ENCODE assay signal across 16 cellular contexts in the genomic region with DNA sequence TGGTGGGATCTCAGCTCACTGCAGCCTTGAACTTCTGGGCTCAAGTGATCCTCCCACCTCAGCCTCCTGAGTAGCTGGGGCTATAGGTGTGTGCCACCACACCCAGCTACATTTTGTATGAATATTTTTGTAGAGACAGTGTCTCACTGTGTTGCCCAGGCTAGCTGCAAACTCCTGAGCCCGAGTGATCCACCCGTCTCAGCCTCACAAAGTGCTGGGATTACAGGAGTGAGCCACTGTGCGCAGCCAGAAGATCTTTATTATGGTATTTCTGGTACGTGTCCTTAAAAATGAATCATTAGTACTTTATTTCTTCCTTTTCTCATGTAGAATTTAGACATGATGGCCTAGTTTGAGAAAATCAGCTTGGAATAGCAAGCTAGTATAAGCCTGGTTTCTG.
"Had no signal": no experiment of that assay in that cellular context is flagged by ENCODE, and none has a peak within 500 bp of the region (broad histone marks: within the 10 kb centered on the region; RNA-seq: fewer than 3 reads in every experiment).

No MANE protein-coding gene starts in this region.

- H3K9me3 ChIP-seq: gastrocnemius medialis, heart right ventricle, left lung, ovary, thyroid gland, uterus had no signal

- H3K36me3 ChIP-seq: cardiac muscle cell, gastrocnemius medialis, heart right ventricle, left lung, ovary, thyroid gland, uterus had no signal

- ATAC-seq: activated CD8-positive, alpha-beta T cell treated with anti-CD3 and anti-CD28 coated beads, Interleukin-2, amount 10 ng/mL, durations not matched to agents 7 days and 5 days; gastrocnemius medialis; heart right ventricle; left lung; stimulated activated naive CD8-positive, alpha-beta T cell treated with anti-CD3 and anti-CD28 coated beads, Interleukin-15, amount 100 ng/mL, for 72 hours; WTC11 had no signal

- H3K4me3 ChIP-seq: cardiac muscle cell, gastrocnemius medialis, heart right ventricle, left lung, ovary, thyroid gland, uterus had no signal

- H3K27ac ChIP-seq: cardiac muscle cell, gastrocnemius medialis, heart right ventricle, left lung, ovary, thyroid gland, uterus had no signal

- H3K27me3 ChIP-seq: cardiac muscle cell, gastrocnemius medialis, heart right ventricle, left lung, ovary, thyroid gland, uterus had no signal

- DNase-seq: activated CD4-positive, alpha-beta T cell treated with anti-CD3 and anti-CD28 coated beads for 48 hours; activated CD8-positive, alpha-beta memory T cell treated with anti-CD3 and anti-CD28 coated beads, Interleukin-2, amount 50 U/mL, for 48 hours; activated CD8-positive, alpha-beta T cell treated with anti-CD3 and anti-CD28 coated beads, Interleukin-2, amount 10 ng/mL, durations not matched to agents 7 days and 5 days; activated naive CD8-positive, alpha-beta T cell treated with anti-CD3 and anti-CD28 coated beads, Interleukin-2, amount 10 ng/mL, durations not matched to agents 7 days and 5 days; anterior cingulate cortex; gastrocnemius medialis; heart right ventricle; left lung; ovary; stimulated activated CD4-positive, alpha-beta T cell treated with anti-CD3 and anti-CD28 coated beads, Interleukin-4, amount 100 ng/mL, for 1 hour; stimulated activated naive CD8-positive, alpha-beta T cell treated with anti-CD3 and anti-CD28 coated beads, Interleukin-15, amount 100 ng/mL, for 72 hours; thyroid gland; uterus had no signal

- H3K4me1 ChIP-seq: gastrocnemius medialis, heart right ventricle, left lung, thyroid gland, uterus had no signal

- FAIRE-seq: islet of Langerhans had no signal
